ENCODE assay signal across 12 cellular contexts in genomic region chr4:86451560-86452322, GRCh38.
DNase-seq lines count a peak whose midpoint lies in the region; ATAC-seq, FAIRE-seq and TF ChIP-seq lines count a peak whose summit lies in the region.
"Had no signal": no experiment of that assay in that cellular context is flagged by ENCODE, and none has a peak within 500 bp of the region (broad histone marks: within the 10 kb centered on the region; RNA-seq: fewer than 3 reads in every experiment).

No MANE protein-coding gene starts in this region.

- H2AK5ac ChIP-seq in H1 (ENCODE audit: low read depth, low read length) = no peak overlapping the region

- H4K91ac ChIP-seq in H1 (replicated peaks; ENCODE audit: insufficient read length, low read length) = peak overlapping the region; percentile 83

- no peak overlapping the region for H4K8ac ChIP-seq in H1 (ENCODE audit: extremely low read depth, insufficient read depth, low read length)

- peak overlapping the region; percentile 12 for H4K5ac ChIP-seq in H1 (ENCODE audit: insufficient read length, low read depth, low read length)

- no peak for TF ChIP-seq POLR2A in H1 (IDR thresholded peaks at IDR 0.05; ENCODE audit: control extremely low read depth in 1 of 2, low read depth in 2 of 2, low read length in 2 of 2)

- peaks cover 0 to 4% (median 1%) of the 10 kb centered on the region in 4 experiments; a peak in 1 of 8 replicates for H3K36me3 ChIP-seq in H1 (ENCODE audit: control insufficient read depth in 2 of 4, insufficient read depth in 4 of 4, low read length in 3 of 4)

- peaks cover 4 to 20% (median 19%) of the 10 kb centered on the region in 4 experiments; a peak in 6 of 7 replicates for H3K4me1 ChIP-seq in H1 (replicated peaks in 1 of 4; ENCODE audit: control insufficient read depth in 3 of 4, insufficient read depth in 4 of 4, low read length in 3 of 4)

- H3K4me3 ChIP-seq in H1 (ENCODE audit: extremely low read depth in 1 of 4, insufficient read depth in 2 of 4, low read depth in 3 of 4, low read length in 4 of 4) = no peak overlapping the region; a peak in 1 of 8 replicates

- peak overlapping the region; percentile 28; the same call in 1 of the 2 replicates for H3K18ac ChIP-seq in H1 (ENCODE audit: extremely low read depth, low read length)

- TF ChIP-seq EP300 in H1 (IDR thresholded peaks at IDR 0.05; ENCODE audit: borderline replicate concordance in 1 of 2, low read depth in 2 of 2, low read length in 2 of 2) = no peak

- POLR2A ChIA-PET in H1 (lab: Charles Lee; ENCODE audit: partially characterized antibody) = interaction anchor here (0.9 kb wide), 1 partner anchor 10 kb away, joined by 3 read pairs; no protein-coding TSS in a partner anchor

- H3K9ac ChIP-seq in H1 (replicated peaks in 1 of 4; ENCODE audit: extremely low read depth in 1 of 4, low read depth in 3 of 4, low read length in 3 of 4) = no peak overlapping the region

- H3K79me1 ChIP-seq in H1 (ENCODE audit: low read depth, low read length) = no peaks in the 10 kb centered on the region

- H2BK12ac ChIP-seq in H1 (ENCODE audit: low read depth, low read length) = peak overlapping the region; percentile 41; the same call in 1 of the 2 replicates

- H3K27me3 ChIP-seq in H1 (replicated peaks in 1 of 4; ENCODE audit: control insufficient read depth in 3 of 4, extremely low read depth in 1 of 4, insufficient read depth in 3 of 4, low read length in 3 of 4) = no peaks in the 10 kb centered on the region

- H3K27ac ChIP-seq in H1 (ENCODE audit: low read depth, low read length) = no peak overlapping the region

- H2BK20ac ChIP-seq in H1 (ENCODE audit: low read length) = peak overlapping the region; percentile 91; the same call in 1 of the 2 replicates

- no peak overlapping the region for H2AFZ ChIP-seq in H1 (ENCODE audit: low read length)

- WGBS in H1 (ENCODE audit: extremely low coverage in 1 of 2, insufficient coverage in 1 of 2, insufficient read length in 1 of 2, insufficient replicate concordance in 2 of 2, low coverage in 1 of 2, low lambda C conversion rate in 2 of 2, missing lambda C conversion rate in 1 of 2), 2 experiments = 82% methylated on average over 7 of the region's 7 CpGs; no CpG with 5 or more reads in 1 of the 2 experiments

- no peak for TF ChIP-seq CTCF in H1 (IDR thresholded peaks at IDR 0.05; ENCODE audit: control extremely low read depth in 1 of 3, insufficient read depth in 1 of 3, low read depth in 1 of 3, low read length in 3 of 3)

- peak overlapping the region; percentile 1 for H3K4ac ChIP-seq in H1 (replicated peaks; ENCODE audit: insufficient read length, low read depth, low read length)

- no peaks in the 10 kb centered on the region for H3K23me2 ChIP-seq in H1 (ENCODE audit: low read depth, low read length)

- no peak for ATAC-seq in GM21360 (IDR thresholded peaks at IDR 0.05; ENCODE audit: unreplicated experiment)

- H2BK15ac ChIP-seq in H1 (ENCODE audit: low read length) = no peak overlapping the region

- H3K23ac ChIP-seq in H1 (ENCODE audit: insufficient read length) = no peak overlapping the region

- CTCF ChIA-PET in H1 (lab: Charles Lee; ENCODE audit: partially characterized antibody) = interaction anchor here (0.7 to 3.3 kb wide), 5 partner anchors 9 to 141 kb away, joined by 3 to 13 read pairs (median 4); no protein-coding TSS in a partner anchor

- peak; percentile 17 for DNase-seq in AG08395 (ENCODE audit: low spot score)
- DNase-seq in NCI-H1105 treated with DMSO at 0.1 percent for 48 hours (lab: John Stamatoyannopoulos, UW) = peak; percentile 54
- no peak for DNase-seq in H1 (ENCODE audit: low read depth in 1 of 2, low spot score in 2 of 2)
- peak; percentile 1 for DNase-seq in midbrain (lab: John Stamatoyannopoulos, UW)
- DNase-seq in NCI-H1436 (lab: John Stamatoyannopoulos, UW) = no peak
- no peak for DNase-seq in globus pallidus (ENCODE audit: low spot score)
- DNase-seq in inferior parietal cortex (ENCODE audit: extremely low spot score) = no peak
- DNase-seq: activated CD4-positive, alpha-beta T cell treated with anti-CD3 and anti-CD28 coated beads for 4 hours; C1 segment of cervical spinal cord; cortex of kidney; NCI-H82 had no signal

- peak overlapping the region; percentile 41; the same call in 1 of the 2 replicates for H2BK5ac ChIP-seq in H1 (ENCODE audit: low read depth, low read length)

- no peaks in the 10 kb centered on the region for H3K79me2 ChIP-seq in H1 (ENCODE audit: control insufficient read depth in 1 of 2, insufficient read depth in 2 of 2, low read length in 2 of 2)

- no peak overlapping the region for H3K14ac ChIP-seq in H1 (ENCODE audit: insufficient read length)

- peaks cover 3 to 4% of the 10 kb centered on the region in 2 experiments; a peak in 2 of 4 replicates for H3K9me3 ChIP-seq in H1 (ENCODE audit: insufficient read depth in 2 of 2, low read depth in 1 of 2, low read length in 1 of 2)

- H4K20me1 ChIP-seq in H1 (replicated peaks in 1 of 2; ENCODE audit: control insufficient read depth in 1 of 2, insufficient read depth in 2 of 2, low read length in 2 of 2) = no peaks in the 10 kb centered on the region

- peak; percentile 28 for FAIRE-seq in H1 (lab: Jason Lieb, UNC)

- H3K4me2 ChIP-seq in H1 (ENCODE audit: insufficient read depth in 1 of 2, low read depth in 2 of 2, low read length in 2 of 2) = peak overlapping the region in 1 of 2 experiments; percentile 26; a peak in 1 of 4 replicates

- TF ChIP-seq RAD21 in H1 (IDR thresholded peaks at IDR 0.05 in 1 of 2, conservative IDR thresholded peaks at IDR 0.05 in 1 of 2; ENCODE audit: low read depth in 2 of 2, low read length in 2 of 2) = no peak

- peak overlapping the region; percentile 85 for H2BK120ac ChIP-seq in H1 (replicated peaks; ENCODE audit: low read depth, low read length)

- no peak overlapping the region for H3K56ac ChIP-seq in H1 (replicated peaks; ENCODE audit: insufficient read length, low read depth, low read length)

TF ChIP-seq in H1, 55 proteins besides CTCF, POLR2A, EP300 and RAD21:
- TF ChIP-seq EGR1 (IDR thresholded peaks at IDR 0.05; ENCODE audit: borderline replicate concordance, low read depth, low read length) (no peak), GABPA (IDR thresholded peaks at IDR 0.05; ENCODE audit: borderline replicate concordance, insufficient read depth, low read length) (no peak), HDAC2 (IDR thresholded peaks at IDR 0.05; ENCODE audit: borderline replicate concordance in 1 of 2, low read depth in 2 of 2, low read length in 2 of 2) (no peak), NANOG (IDR thresholded peaks at IDR 0.05; ENCODE audit: insufficient read depth, low read depth, low read length, poor library complexity, severe bottlenecking) (no peak), CHD2 (IDR thresholded peaks at IDR 0.05; ENCODE audit: low read length) (no peak), BRCA1 (IDR thresholded peaks at IDR 0.05; ENCODE audit: low read depth, low read length) (no peak), RXRA (IDR thresholded peaks at IDR 0.05; ENCODE audit: insufficient read depth, low read depth, low read length) (no peak), ZNF274 (IDR thresholded peaks at IDR 0.05; ENCODE audit: borderline replicate concordance, extremely low read depth, low read length) (no peak), KDM4A (IDR thresholded peaks at IDR 0.05; ENCODE audit: low read depth, low read length, severe bottlenecking) (no peak), CREB1 (IDR thresholded peaks at IDR 0.05) (no peak), SUZ12 (IDR thresholded peaks at IDR 0.05; ENCODE audit: low read length) (no peak), BACH1 (IDR thresholded peaks at IDR 0.05; ENCODE audit: low read length) (no peak), CBX5 (IDR thresholded peaks at IDR 0.05; ENCODE audit: low read depth, low read length) (no peak), POU5F1 (IDR thresholded peaks at IDR 0.05; ENCODE audit: low read depth, low read length) (no peak), CEBPB (IDR thresholded peaks at IDR 0.05; ENCODE audit: low read depth, low read length) (no peak), JUND (IDR thresholded peaks at IDR 0.05; ENCODE audit: low read length) (no peak), ASH2L (IDR thresholded peaks at IDR 0.05; ENCODE audit: low read length) (no peak), MAX (IDR thresholded peaks at IDR 0.05) (no peak)
- TF ChIP-seq, protein P1, sequence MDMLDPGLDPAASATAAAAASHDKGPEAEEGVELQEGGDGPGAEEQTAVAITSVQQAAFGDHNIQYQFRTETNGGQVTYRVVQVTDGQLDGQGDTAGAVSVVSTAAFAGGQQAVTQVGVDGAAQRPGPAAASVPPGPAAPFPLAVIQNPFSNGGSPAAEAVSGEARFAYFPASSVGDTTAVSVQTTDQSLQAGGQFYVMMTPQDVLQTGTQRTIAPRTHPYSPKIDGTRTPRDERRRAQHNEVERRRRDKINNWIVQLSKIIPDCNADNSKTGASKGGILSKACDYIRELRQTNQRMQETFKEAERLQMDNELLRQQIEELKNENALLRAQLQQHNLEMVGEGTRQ (IDR thresholded peaks at IDR 0.05; ENCODE audit: low read length) = no peak

Comparison
In these comparisons a context has a peak if more than half of its experiments do, and no peak if none do; other contexts are left out.
1. DNase-seq: peak in AG08395 (single experiment), NCI-H1105 treated with DMSO at 0.1 percent for 48 hours (single experiment) and midbrain (single experiment); none in H1 (0 of 2), NCI-H1436 (single experiment), globus pallidus (single experiment) and inferior parietal cortex (single experiment).